Comparison of ENCODE assay signal across 17 cellular contexts in genomic region chr11:88102595-88102929, GRCh38.
DNase-seq lines count a peak whose midpoint lies in the region; FAIRE-seq and TF ChIP-seq lines count a peak whose summit lies in the region.
"Had no signal": no experiment of that assay in that cellular context is flagged by ENCODE, and none has a peak within 500 bp of the region (broad histone marks: within the 10 kb centered on the region; RNA-seq: fewer than 3 reads in every experiment).

No MANE protein-coding gene starts in this region.

- TF ChIP-seq POLR2A in H54 (IDR thresholded peaks at IDR 0.05; ENCODE audit: low read depth, low read length): no peak

- no peak overlapping the region for H3K4me3 ChIP-seq in AG09309 (ENCODE audit: control insufficient read depth, low read depth, low read length)
- H3K4me3 ChIP-seq in bronchial epithelial cell (ENCODE audit: low read depth, low read length): no peak overlapping the region
- H3K4me3 ChIP-seq: ascending aorta, gastroesophageal sphincter, spleen, uterus had no signal

- intact Hi-C loops in cardiac septum (cut with DNase I): no loop called here

- no peaks in the 10 kb centered on the region for H3K36me3 ChIP-seq in bronchial epithelial cell (ENCODE audit: control insufficient read depth, insufficient read depth, low read length)
- H3K36me3 ChIP-seq: ascending aorta, gastroesophageal sphincter, spleen, uterus had no signal

- FAIRE-seq in bronchial epithelial cell (lab: Jason Lieb, UNC) (no peak), H54 (lab: Jason Lieb, UNC) (no peak)

- DNase-seq in AG09309 (ENCODE audit: low read depth) (peak; percentile 57), NCI-H226 (peak; percentile 39), bronchial epithelial cell (ENCODE audit: low read depth) (peak; percentile 97), iris pigment epithelial cell (ENCODE audit: low read depth) (peak; percentile 4), KBM-7 (no peak), H54 (ENCODE audit: insufficient read length, low spot score) (no peak), NCI-H2029 (lab: John Stamatoyannopoulos, UW) (no peak), cardiac septum (ENCODE audit: low spot score) (no peak)
- DNase-seq: activated CD4-positive, alpha-beta T cell treated with anti-CD3 and anti-CD28 coated beads, Interleukin-2, amount 50 U/mL, for 48 hours; activated T-cell treated with anti-CD3 and anti-CD28 coated beads for 4 hours; DMS79; MM.1S; NCI-H2081; spleen; uterus had no signal

- in situ Hi-C loops in KBM-7 (cut with MboI; ENCODE audit: low pct_unique_long_range_greater_than_20kb, low sequenced_read_pairs): no loop called here

- H3K27me3 ChIP-seq in bronchial epithelial cell (ENCODE audit: control insufficient read depth, insufficient read depth, low read length): no peaks in the 10 kb centered on the region
- H3K27me3 ChIP-seq: ascending aorta, gastroesophageal sphincter, spleen, uterus had no signal

- TF ChIP-seq CTCF in AG09309 (IDR thresholded peaks at IDR 0.05; ENCODE audit: control insufficient read depth, insufficient read depth, low read depth, low read length, missing control alignments): no peak
- TF ChIP-seq CTCF in bronchial epithelial cell (IDR thresholded peaks at IDR 0.05; ENCODE audit: insufficient read depth, low read length, severe bottlenecking): no peak

Comparison
In these comparisons a context has a peak if more than half of its experiments do, and no peak if none do; other contexts are left out.
1. DNase-seq: peak in AG09309 (single experiment), NCI-H226 (single experiment), bronchial epithelial cell (single experiment) and iris pigment epithelial cell (single experiment); none in KBM-7 (single experiment), H54 (single experiment), NCI-H2029 (single experiment) and cardiac septum (single experiment).